In genomic region chr21:9744166-9744565, GRCh38 we compare ENCODE assay signal across 6 cellular contexts.
DNase-seq lines count a peak whose midpoint lies in the region; ATAC-seq and TF ChIP-seq lines count a peak whose summit lies in the region.
"Not testable (repeated sequence)": the region's sequence is repeated elsewhere in the genome, so short reads cannot be mapped to it uniquely, and the experiment has no call there.

No MANE protein-coding gene starts in this region.

- not testable (repeated sequence) for TF ChIP-seq CTCF in esophagus muscularis mucosa (IDR thresholded peaks at IDR 0.05); lung (IDR thresholded peaks at IDR 0.05; ENCODE audit: control extremely low read depth, extremely low read depth); upper lobe of right lung (IDR thresholded peaks at IDR 0.05)

- 43% methylated on average over 4 of the region's 4 CpGs for WGBS in esophagus muscularis mucosa
- 33% methylated on average over 4 of the region's 4 CpGs for WGBS in right cardiac atrium
- 36 to 42% methylated on average over 4 of the region's 4 CpGs for WGBS in lung, 2 donors

- not testable (repeated sequence) for TF ChIP-seq EP300 in esophagus muscularis mucosa (IDR thresholded peaks at IDR 0.05)

- TF ChIP-seq POLR2A in esophagus muscularis mucosa (IDR thresholded peaks at IDR 0.05; ENCODE audit: low read depth), result not testable (repeated sequence)

- H3K27me3 ChIP-seq in esophagus muscularis mucosa, result peaks cover 0 to 18% (median 0%) of the 10 kb centered on the region in 4 donors
- H3K27me3 ChIP-seq in right cardiac atrium (ENCODE audit: control insufficient read depth, insufficient read depth); lung (ENCODE audit: control insufficient read depth, insufficient read depth); upper lobe of right lung: not testable (repeated sequence)

- not testable (repeated sequence) for H3K36me3 ChIP-seq in esophagus muscularis mucosa; lung (ENCODE audit: control insufficient read depth in 2 of 2, insufficient read depth in 2 of 2, low read length in 2 of 2); upper lobe of right lung

- H3K4me1 ChIP-seq in esophagus muscularis mucosa; right cardiac atrium (ENCODE audit: control insufficient read depth, insufficient read depth, low read length); lung (ENCODE audit: control insufficient read depth in 2 of 2, insufficient read depth in 2 of 2, low read length in 2 of 2); upper lobe of right lung: not testable (repeated sequence)

- not testable (repeated sequence) for H3K27ac ChIP-seq in esophagus muscularis mucosa (replicated peaks in 1 of 4); right cardiac atrium (ENCODE audit: low read length); lung (ENCODE audit: low read depth in 1 of 2, low read length in 1 of 2); upper lobe of right lung

- peaks cover 17% of the 10 kb centered on the region for H3K9me3 Mint-ChIP-seq in activated CD4-positive, alpha-beta T cell treated with anti-CD3 and anti-CD28 coated beads, Interleukin-2, amount 10 ng/mL, durations not matched to agents 24 days and 14 days
- not testable (repeated sequence) for H3K9me3 Mint-ChIP-seq in stimulated activated effector memory CD8-positive, alpha-beta T cell treated with anti-CD3 and anti-CD28 coated beads, Interleukin-12 subunit alpha, Interleukin-12 subunit beta, amount 100 ng/mL, for 72 hours

- peak; percentile 8 to 10 for ATAC-seq in right cardiac atrium
- not testable (repeated sequence) for ATAC-seq in lung (ENCODE audit: insufficient read depth, low FRiP score)
- ATAC-seq in stimulated activated effector memory CD8-positive, alpha-beta T cell treated with anti-CD3 and anti-CD28 coated beads, Interleukin-12 subunit alpha, Interleukin-12 subunit beta, amount 100 ng/mL, for 72 hours, result peak; percentile 25
- peak; percentile 11 for ATAC-seq in upper lobe of right lung

- not testable (repeated sequence) for H3K27me3 Mint-ChIP-seq in activated CD4-positive, alpha-beta T cell treated with anti-CD3 and anti-CD28 coated beads, Interleukin-2, amount 10 ng/mL, durations not matched to agents 24 days and 14 days

- not testable (repeated sequence) for H3K4me1 Mint-ChIP-seq in activated CD4-positive, alpha-beta T cell treated with anti-CD3 and anti-CD28 coated beads, Interleukin-2, amount 10 ng/mL, durations not matched to agents 24 days and 14 days; stimulated activated effector memory CD8-positive, alpha-beta T cell treated with anti-CD3 and anti-CD28 coated beads, Interleukin-12 subunit alpha, Interleukin-12 subunit beta, amount 100 ng/mL, for 72 hours

- H3K4me3 ChIP-seq in esophagus muscularis mucosa; right cardiac atrium (ENCODE audit: low read length); lung; upper lobe of right lung: not testable (repeated sequence)

- not testable (repeated sequence) for H3K36me3 Mint-ChIP-seq in activated CD4-positive, alpha-beta T cell treated with anti-CD3 and anti-CD28 coated beads, Interleukin-2, amount 10 ng/mL, durations not matched to agents 24 days and 14 days (ENCODE audit: low read depth); stimulated activated effector memory CD8-positive, alpha-beta T cell treated with anti-CD3 and anti-CD28 coated beads, Interleukin-12 subunit alpha, Interleukin-12 subunit beta, amount 100 ng/mL, for 72 hours

- intact Hi-C loops in activated CD4-positive, alpha-beta T cell treated with anti-CD3 and anti-CD28 coated beads, Interleukin-2, amount 10 ng/mL, durations not matched to agents 24 days and 14 days (cut with micrococcal nuclease); esophagus muscularis mucosa (cut with DNase I); right cardiac atrium (cut with DNase I); upper lobe of right lung (cut with DNase I): not testable (repeated sequence)

- DNase-seq in activated CD4-positive, alpha-beta T cell treated with anti-CD3 and anti-CD28 coated beads, Interleukin-2, amount 10 ng/mL, durations not matched to agents 24 days and 14 days, result peak; percentile 37
- DNase-seq in esophagus muscularis mucosa (ENCODE audit: extremely low spot score), result peak; percentile 90
- DNase-seq in right cardiac atrium; stimulated activated effector memory CD8-positive, alpha-beta T cell treated with anti-CD3 and anti-CD28 coated beads, Interleukin-12 subunit alpha, Interleukin-12 subunit beta, amount 100 ng/mL, for 72 hours (ENCODE audit: low spot score in 2 of 2); upper lobe of right lung: not testable (repeated sequence)
- peak; percentile 28 for DNase-seq in lung (ENCODE audit: low spot score)

- H3K4me3 Mint-ChIP-seq in activated CD4-positive, alpha-beta T cell treated with anti-CD3 and anti-CD28 coated beads, Interleukin-2, amount 10 ng/mL, durations not matched to agents 24 days and 14 days; stimulated activated effector memory CD8-positive, alpha-beta T cell treated with anti-CD3 and anti-CD28 coated beads, Interleukin-12 subunit alpha, Interleukin-12 subunit beta, amount 100 ng/mL, for 72 hours: not testable (repeated sequence)

- not testable (repeated sequence) for H3K9me3 ChIP-seq in esophagus muscularis mucosa; right cardiac atrium (ENCODE audit: control insufficient read depth, low read length); lung (ENCODE audit: control insufficient read depth in 2 of 2, insufficient read depth in 1 of 2, low read length in 1 of 2); upper lobe of right lung

- H3K27ac Mint-ChIP-seq in activated CD4-positive, alpha-beta T cell treated with anti-CD3 and anti-CD28 coated beads, Interleukin-2, amount 10 ng/mL, durations not matched to agents 24 days and 14 days; stimulated activated effector memory CD8-positive, alpha-beta T cell treated with anti-CD3 and anti-CD28 coated beads, Interleukin-12 subunit alpha, Interleukin-12 subunit beta, amount 100 ng/mL, for 72 hours: not testable (repeated sequence)
